ENCODE assay signal across 19 cellular contexts in the genomic region with DNA sequence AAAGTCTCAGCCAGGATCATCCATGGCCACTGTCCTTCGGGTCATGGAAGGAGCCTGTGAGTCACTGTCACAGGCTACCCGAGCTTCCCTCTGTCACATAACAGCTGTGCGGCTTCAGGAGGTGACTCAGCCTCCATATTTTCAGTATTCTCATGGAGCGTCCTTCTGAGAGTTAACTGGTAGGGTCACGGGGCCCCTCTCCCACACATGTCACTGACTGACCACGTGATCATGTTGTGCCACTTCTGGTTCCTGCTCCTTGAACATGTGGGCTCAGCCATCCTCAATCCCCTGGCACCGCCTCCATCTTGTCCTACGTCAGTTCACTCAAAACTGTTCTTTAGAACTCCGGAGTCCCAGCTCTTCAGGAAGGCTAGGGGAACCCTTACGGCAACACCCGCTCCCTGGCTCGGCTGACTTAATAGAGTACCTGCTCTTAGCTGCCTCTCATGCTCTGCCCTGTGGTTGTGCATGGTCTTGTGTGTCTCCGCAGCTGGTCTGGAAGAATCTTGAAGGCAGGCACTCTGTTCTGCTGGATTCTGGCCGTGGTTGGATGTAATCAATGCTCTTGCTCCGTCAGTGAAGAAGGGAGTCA.
DNase-seq lines count a peak whose midpoint lies in the region.
"Had no signal": no experiment of that assay in that cellular context is flagged by ENCODE, and none has a peak within 500 bp of the region (broad histone marks: within the 10 kb centered on the region; RNA-seq: fewer than 3 reads in every experiment).

No MANE protein-coding gene starts in this region.

- in situ Hi-C loops in SK-MEL-5 (cut with HindIII; ENCODE audit: low pct_unique_long_range_greater_than_20kb, low sequenced_read_pairs) = no loop called here

- CTCF ChIA-PET in CD8-positive, alpha-beta memory T cell (lab: Charles Lee) = no interaction called here

- H3K36me3 ChIP-seq in CD8-positive, alpha-beta memory T cell (ENCODE audit: insufficient read depth, low read length) = no peaks in the 10 kb centered on the region
- H3K36me3 ChIP-seq: Peyer's patch had no signal

- no peak overlapping the region for H3K27ac ChIP-seq in CD8-positive, alpha-beta memory T cell (ENCODE audit: low read depth, low read length)
- H3K27ac ChIP-seq: C4-2B, Peyer's patch had no signal

- POLR2A ChIA-PET in CD8-positive, alpha-beta memory T cell (lab: Charles Lee) = no interaction called here

- H3K4me3 ChIP-seq in CD8-positive, alpha-beta memory T cell (ENCODE audit: low read length) = no peak overlapping the region
- H3K4me3 ChIP-seq: Peyer's patch had no signal

- DNase-seq in A172 (ENCODE audit: low spot score) = peak; percentile 7
- DNase-seq in HT1080 (ENCODE audit: low read depth) = peak; percentile 49
- peak; percentile 13 for DNase-seq in SK-MEL-5 (ENCODE audit: low read depth, low spot score)
- DNase-seq in myocyte (ENCODE audit: low read depth) = peak; percentile 27
- no peak for DNase-seq in SW 1271 (lab: John Stamatoyannopoulos, UW)
- no peak for DNase-seq in globus pallidus (ENCODE audit: low spot score)
- no peak for DNase-seq in CD8-positive, alpha-beta memory T cell
- DNase-seq: COR-L47, DMS153, GOT3, Karpas-422, MM.1S, NCI-H1092 treated with DMSO at 0.1 percent for 48 hours, NCI-H1694, NCI-H510A treated with DMSO at 0.1 percent for 48 hours, NCI-H82, Peyer's patch, SHP77 treated with DMSO at 0.1 percent for 48 hours had no signal

- H3K9me3 ChIP-seq in CD8-positive, alpha-beta memory T cell (ENCODE audit: low read length) = no peaks in the 10 kb centered on the region
- H3K9me3 ChIP-seq: Peyer's patch had no signal

- H3K27ac Mint-ChIP-seq in CD8-positive, alpha-beta memory T cell = no peak overlapping the region

- H3K36me3 Mint-ChIP-seq in CD8-positive, alpha-beta memory T cell = no peaks in the 10 kb centered on the region

- no peak overlapping the region for H3K4me3 Mint-ChIP-seq in CD8-positive, alpha-beta memory T cell

- peaks cover 0 to 2% (median 0%) of the 10 kb centered on the region in 5 donors for H3K9me3 Mint-ChIP-seq in CD8-positive, alpha-beta memory T cell

- peaks cover 2 to 7% of the 10 kb centered on the region in 2 donors for H3K27me3 Mint-ChIP-seq in CD8-positive, alpha-beta memory T cell

- H3K4me1 Mint-ChIP-seq in CD8-positive, alpha-beta memory T cell = no peaks in the 10 kb centered on the region

- H3K27me3 ChIP-seq in CD8-positive, alpha-beta memory T cell (ENCODE audit: insufficient read depth, low read length, poor library complexity, severe bottlenecking) = no peaks in the 10 kb centered on the region
- H3K27me3 ChIP-seq: Peyer's patch had no signal

- no peaks in the 10 kb centered on the region for H3K4me1 ChIP-seq in CD8-positive, alpha-beta memory T cell (ENCODE audit: insufficient read depth, low read length)
- H3K4me1 ChIP-seq: Peyer's patch had no signal

Comparison
In these comparisons a context has a peak if more than half of its experiments do, and no peak if none do; other contexts are left out.
1. DNase-seq: peak in A172 (single experiment), HT1080 (single experiment), SK-MEL-5 (single experiment) and myocyte (single experiment); none in SW 1271 (0 of 2), globus pallidus (single experiment) and CD8-positive, alpha-beta memory T cell (0 of 5).